Comparison of ENCODE assay signal across 34 cellular contexts in genomic region chr15:101357885-101358284, GRCh38.
"Had no signal": no experiment of that assay in that cellular context is flagged by ENCODE, and none has a peak within 500 bp of the region (broad histone marks: within the 10 kb centered on the region; RNA-seq: fewer than 3 reads in every experiment).

No MANE protein-coding gene starts in this region.

- H3K4me3 Mint-ChIP-seq: activated B cell treated with CpG ODN at 0.5 μM for 24 hours; activated CD4-positive, alpha-beta memory T cell treated with anti-CD3 and anti-CD28 coated beads, Interleukin-2, amount 10 ng/mL, durations not matched to agents 7 days and 5 days; activated CD8-positive, alpha-beta memory T cell treated with anti-CD3 and anti-CD28 coated beads, Interleukin-2, amount 10 ng/mL, durations not matched to agents 7 days and 5 days; activated naive CD8-positive, alpha-beta T cell treated with anti-CD3 and anti-CD28 coated beads for 36 hours; activated T-cell treated with anti-CD3 and anti-CD28 coated beads, Interleukin-2, amount 50 U/mL, for 72 hours; activated T-helper 17 cell treated with anti-CD3 and anti-CD28 coated beads, Interleukin-2, amount 50 U/mL, for 72 hours had no signal

- H3K9me3 ChIP-seq: Peyer's patch had no signal

- H3K27me3 ChIP-seq: brain microvascular endothelial cell, Peyer's patch had no signal

- H3K4me1 ChIP-seq: Peyer's patch had no signal

- H3K27me3 Mint-ChIP-seq: activated CD4-positive, alpha-beta memory T cell treated with anti-CD3 and anti-CD28 coated beads, Interleukin-2, amount 10 ng/mL, durations not matched to agents 7 days and 5 days; activated naive CD8-positive, alpha-beta T cell treated with anti-CD3 and anti-CD28 coated beads for 36 hours had no signal

- H3K27ac Mint-ChIP-seq: activated B cell treated with CpG ODN at 0.5 μM for 24 hours; activated CD4-positive, alpha-beta memory T cell treated with anti-CD3 and anti-CD28 coated beads, Interleukin-2, amount 10 ng/mL, durations not matched to agents 7 days and 5 days; activated CD8-positive, alpha-beta memory T cell treated with anti-CD3 and anti-CD28 coated beads, Interleukin-2, amount 10 ng/mL, durations not matched to agents 7 days and 5 days; activated naive CD8-positive, alpha-beta T cell treated with anti-CD3 and anti-CD28 coated beads for 36 hours; activated T-cell treated with anti-CD3 and anti-CD28 coated beads, Interleukin-2, amount 50 U/mL, for 72 hours; activated T-helper 17 cell treated with anti-CD3 and anti-CD28 coated beads, Interleukin-2, amount 50 U/mL, for 72 hours had no signal

- H3K36me3 Mint-ChIP-seq: activated naive CD8-positive, alpha-beta T cell treated with anti-CD3 and anti-CD28 coated beads for 36 hours had no signal

- H3K4me2 ChIP-seq: KMS-11 had no signal

- H3K4me1 Mint-ChIP-seq: activated B cell treated with CpG ODN at 0.5 μM for 24 hours; activated T-helper 17 cell treated with anti-CD3 and anti-CD28 coated beads, Interleukin-2, amount 50 U/mL, for 72 hours had no signal

- ATAC-seq: activated CD8-positive, alpha-beta memory T cell treated with anti-CD3 and anti-CD28 coated beads, Interleukin-2, amount 10 ng/mL, durations not matched to agents 7 days and 5 days; activated T-cell treated with anti-CD3 and anti-CD28 coated beads, Interleukin-2, amount 50 U/mL, for 72 hours; activated T-helper 17 cell treated with anti-CD3 and anti-CD28 coated beads, Interleukin-2, amount 50 U/mL, for 72 hours; PC-3 had no signal

- H3K9ac ChIP-seq: KMS-11 had no signal

- H3K27ac ChIP-seq: brain microvascular endothelial cell, KMS-11, Peyer's patch, VCaP had no signal

- H3K36me3 ChIP-seq: brain microvascular endothelial cell, Peyer's patch had no signal

- DNase-seq: activated B cell treated with CpG ODN at 0.5 μM for 24 hours; activated CD4-positive, alpha-beta memory T cell treated with anti-CD3 and anti-CD28 coated beads, Interleukin-2, amount 10 ng/mL, durations not matched to agents 7 days and 5 days; activated CD4-positive, alpha-beta T cell treated with anti-CD3 and anti-CD28 coated beads for 4 hours; activated CD4-positive, CD25-positive, alpha-beta regulatory T cell treated with anti-CD3 and anti-CD28 coated beads, Interleukin-2, amount 50 U/mL, for 72 hours; activated CD8-positive, alpha-beta memory T cell treated with anti-CD3 and anti-CD28 coated beads, Interleukin-2, amount 10 ng/mL, durations not matched to agents 7 days and 5 days; activated CD8-positive, alpha-beta memory T cell treated with anti-CD3 and anti-CD28 coated beads, Interleukin-2, amount 50 U/mL, for 48 hours; activated effector memory CD4-positive, alpha-beta T cell treated with anti-CD3 and anti-CD28 coated beads, Interleukin-2, amount 50 U/mL, for 16 hours; activated naive CD4-positive, alpha-beta T cell; activated naive CD4-positive, alpha-beta T cell treated with anti-CD3 and anti-CD28 coated beads, Interleukin-2, amount 50 U/mL, for 16 hours; activated naive CD8-positive, alpha-beta T cell treated with anti-CD3 and anti-CD28 coated beads for 36 hours; activated T-cell treated with anti-CD3 and anti-CD28 coated beads, Interleukin-2, amount 50 U/mL, for 72 hours; amniotic stem cell; aorta; brain microvascular endothelial cell; MM.1S; MV-4-11; NCI-H1092; NCI-H1436 treated with DMSO at 0.1 percent for 48 hours; NCI-H1694 treated with DMSO at 0.1 percent for 48 hours; NCI-H2029; NCI-H345; NCI-H524 treated with DMSO at 0.1 percent for 48 hours; NCI-H748 treated with DMSO at 0.1 percent for 48 hours; NK-92 treated with Interleukin-12 subunit alpha and Interleukin-12 subunit beta, amount 100 ng/mL, for 24 hours; Peyer's patch; RPMI8226; SW 1271; T-helper 1 cell; T-helper 2 cell; T-helper 9 cell had no signal

- H3K9me3 Mint-ChIP-seq: activated B cell treated with CpG ODN at 0.5 μM for 24 hours; activated CD4-positive, alpha-beta memory T cell treated with anti-CD3 and anti-CD28 coated beads, Interleukin-2, amount 10 ng/mL, durations not matched to agents 7 days and 5 days; activated naive CD8-positive, alpha-beta T cell treated with anti-CD3 and anti-CD28 coated beads for 36 hours; activated T-cell treated with anti-CD3 and anti-CD28 coated beads, Interleukin-2, amount 50 U/mL, for 72 hours; activated T-helper 17 cell treated with anti-CD3 and anti-CD28 coated beads, Interleukin-2, amount 50 U/mL, for 72 hours had no signal

- H3K4me3 ChIP-seq: Peyer's patch had no signal
